11 cellular contexts compared by ENCODE assay signal in genomic region chr11:86515297-86516094, GRCh38.
DNase-seq lines count a peak whose midpoint lies in the region; ATAC-seq, FAIRE-seq and TF ChIP-seq lines count a peak whose summit lies in the region.
"Had no signal": no experiment of that assay in that cellular context is flagged by ENCODE, and none has a peak within 500 bp of the region (broad histone marks: within the 10 kb centered on the region; RNA-seq: fewer than 3 reads in every experiment).

No MANE protein-coding gene starts in this region.

- no peaks in the 10 kb centered on the region for H3K27me3 Mint-ChIP-seq in stimulated activated naive B cell treated with anti-CD40 and anti-IgM and Interleukin-4, amounts not matched to agents 10 μg/mL and 1 μg/mL and 100 μg/mL, for 72 hours
- H3K27me3 Mint-ChIP-seq: naive B cell had no signal

- no peaks in the 10 kb centered on the region for H3K36me3 ChIP-seq in hepatocyte (replicated peaks; ENCODE audit: insufficient read depth, low read depth)
- H3K36me3 ChIP-seq in spleen, result no peaks in the 10 kb centered on the region

- intact Hi-C loops in spleen (cut with DNase I; ENCODE audit: low total_unique reads), result no loop called here

- DNase-seq in HCEC 1CT (peak; percentile 89), hepatocyte (ENCODE audit: low spot score) (peak; percentile 60), spleen (no peak), NCI-H1092 treated with DMSO at 0.1 percent for 48 hours (lab: John Stamatoyannopoulos, UW) (no peak)
- no peak for DNase-seq in stimulated activated naive B cell treated with anti-CD40 and anti-IgM and Interleukin-4, amounts not matched to agents 10 μg/mL and 1 μg/mL and 100 μg/mL, for 72 hours
- DNase-seq: naive B cell, Right ventricle myocardium superior had no signal

- H3K4me3 ChIP-seq in hepatocyte (no peak overlapping the region), spleen (no peak overlapping the region)

- H3K27ac Mint-ChIP-seq in stimulated activated naive B cell treated with anti-CD40 and anti-IgM and Interleukin-4, amounts not matched to agents 10 μg/mL and 1 μg/mL and 100 μg/mL, for 72 hours, result no peak overlapping the region

- H3K9me3 Mint-ChIP-seq in stimulated activated naive B cell treated with anti-CD40 and anti-IgM and Interleukin-4, amounts not matched to agents 10 μg/mL and 1 μg/mL and 100 μg/mL, for 72 hours, result no peaks in the 10 kb centered on the region
- H3K9me3 Mint-ChIP-seq: naive B cell had no signal

- no peak overlapping the region for H2AFZ ChIP-seq in hepatocyte

- no peaks in the 10 kb centered on the region for H4K20me1 ChIP-seq in hepatocyte (ENCODE audit: insufficient read depth, poor library complexity, severe bottlenecking)

- no peaks in the 10 kb centered on the region for H3K27me3 ChIP-seq in hepatocyte
- H3K27me3 ChIP-seq in spleen (replicated peaks in 1 of 7), result no peaks in the 10 kb centered on the region

- no peaks in the 10 kb centered on the region for H3K9me2 ChIP-seq in hepatocyte (replicated peaks; ENCODE audit: insufficient read depth)

- H3K27ac ChIP-seq in hepatocyte, result peak overlapping the region; percentile 29
- H3K27ac ChIP-seq in spleen, result peak overlapping the region in 5 of 8 donors; percentile 2 to 57 (median 37)
- H3K27ac ChIP-seq: KMS-11 had no signal

- no peaks in the 10 kb centered on the region for H3K36me3 Mint-ChIP-seq in stimulated activated naive B cell treated with anti-CD40 and anti-IgM and Interleukin-4, amounts not matched to agents 10 μg/mL and 1 μg/mL and 100 μg/mL, for 72 hours
- H3K36me3 Mint-ChIP-seq: naive B cell had no signal

- H3K4me3 Mint-ChIP-seq in stimulated activated naive B cell treated with anti-CD40 and anti-IgM and Interleukin-4, amounts not matched to agents 10 μg/mL and 1 μg/mL and 100 μg/mL, for 72 hours, result no peak overlapping the region

- TF ChIP-seq POLR2A in spleen (IDR thresholded peaks at IDR 0.05), result no peak

- TF ChIP-seq CTCF in hepatocyte (IDR thresholded peaks at IDR 0.05; ENCODE audit: poor library complexity) (no peak), spleen (IDR thresholded peaks at IDR 0.05 in 8 of 11, conservative IDR thresholded peaks at IDR 0.05 in 3 of 11) (no peak)

- peak; percentile 19 for FAIRE-seq in TTC549 (lab: Jason Lieb, UNC)

- no peaks in the 10 kb centered on the region for H3K79me2 ChIP-seq in hepatocyte

- peaks cover 8 to 19% of the 10 kb centered on the region in 2 donors for H3K4me1 Mint-ChIP-seq in stimulated activated naive B cell treated with anti-CD40 and anti-IgM and Interleukin-4, amounts not matched to agents 10 μg/mL and 1 μg/mL and 100 μg/mL, for 72 hours

- no peak overlapping the region for H3K4me2 ChIP-seq in hepatocyte
- H3K4me2 ChIP-seq: KMS-11 had no signal

- peaks cover 23% of the 10 kb centered on the region for H3K4me1 ChIP-seq in hepatocyte (ENCODE audit: insufficient read depth)
- H3K4me1 ChIP-seq in spleen, result peaks cover 0 to 53% (median 30%) of the 10 kb centered on the region in 6 donors

- H3K9me3 ChIP-seq in hepatocyte (ENCODE audit: low read depth) (no peaks in the 10 kb centered on the region), spleen (peaks cover 0 to 6% (median 0%) of the 10 kb centered on the region in 8 donors)

- ATAC-seq in GM19397 (IDR thresholded peaks at IDR 0.05; ENCODE audit: unreplicated experiment) (no peak), HG03045 (IDR thresholded peaks at IDR 0.05; ENCODE audit: unreplicated experiment) (no peak)
- ATAC-seq in stimulated activated naive B cell treated with anti-CD40 and anti-IgM and Interleukin-4, amounts not matched to agents 10 μg/mL and 1 μg/mL and 100 μg/mL, for 72 hours (replicated peaks), result no peak

- 58% methylated on average over 7 of the region's 7 CpGs for WGBS in hepatocyte (ENCODE audit: low lambda C conversion rate, missing lambda C conversion rate)
- WGBS in spleen, 5 donors, result 66 to 84% (median 74%) methylated on average over 7 of the region's 7 CpGs

Comparison
In these comparisons a context has a peak if more than half of its experiments do, and no peak if none do; other contexts are left out.
1. DNase-seq: peak in HCEC 1CT (single experiment) and hepatocyte (single experiment); none in spleen (single experiment), NCI-H1092 treated with DMSO at 0.1 percent for 48 hours (single experiment) and stimulated activated naive B cell treated with anti-CD40 and anti-IgM and Interleukin-4, amounts not matched to agents 10 μg/mL and 1 μg/mL and 100 μg/mL, for 72 hours (single experiment).